In genomic region chr10:92832121-92832520, GRCh38 we compare ENCODE assay signal across 29 cellular contexts.
"Had no signal": no experiment of that assay in that cellular context is flagged by ENCODE, and none has a peak within 500 bp of the region (broad histone marks: within the 10 kb centered on the region; RNA-seq: fewer than 3 reads in every experiment).

No MANE protein-coding gene starts in this region.

- H3K79me2 ChIP-seq: parathyroid adenoma had no signal

- H3K4me1 ChIP-seq: colonic mucosa, parathyroid adenoma, right lobe of liver, suprapubic skin, transverse colon had no signal

- H3K9me3 Mint-ChIP-seq: dendritic cell treated with granulocyte-macrophage colony-stimulating factor and Interleukin-4, amounts not matched to agents 40 ng/mL and 50 ng/mL, for 4 days; endodermal cell; immature natural killer cell; mesothelial cell of epicardium; naive B cell; natural killer cell treated with Interleukin-12 subunit alpha and Interleukin-12 subunit beta and Interleukin-15 and Interleukin-18, amount 100 ng/mL, for 72 hours; stimulated activated naive CD8-positive, alpha-beta T cell treated with anti-CD3 and anti-CD28 coated beads, Interleukin-15, amount 100 ng/mL, for 72 hours had no signal

- H3K4me1 Mint-ChIP-seq: mesothelial cell of epicardium had no signal

- H3K27me3 Mint-ChIP-seq: dendritic cell treated with granulocyte-macrophage colony-stimulating factor and Interleukin-4, amounts not matched to agents 40 ng/mL and 50 ng/mL, for 4 days; naive B cell; natural killer cell treated with Interleukin-12 subunit alpha and Interleukin-12 subunit beta and Interleukin-15 and Interleukin-18, amount 100 ng/mL, for 72 hours; stimulated activated naive CD8-positive, alpha-beta T cell treated with anti-CD3 and anti-CD28 coated beads, Interleukin-15, amount 100 ng/mL, for 72 hours had no signal

- H3K36me3 Mint-ChIP-seq: mesothelial cell of epicardium; naive B cell; natural killer cell treated with Interleukin-12 subunit alpha and Interleukin-12 subunit beta and Interleukin-15 and Interleukin-18, amount 100 ng/mL, for 72 hours had no signal

- H3K27ac ChIP-seq: colonic mucosa, neutrophil, parathyroid adenoma, right lobe of liver, suprapubic skin, transverse colon had no signal

- H2AFZ ChIP-seq: parathyroid adenoma had no signal

- H3K4me3 ChIP-seq: colonic mucosa, mucosa of descending colon, right lobe of liver, transverse colon had no signal

- DNase-seq: colonic mucosa; effector CD8-positive, alpha-beta T cell; endodermal cell; erythroblast; hypothalamus; immature natural killer cell; kidney glomerular epithelial cell; left colon; left ventricle myocardium inferior; mesenchymal stem cell; mucosa of descending colon; naive B cell; right lobe of liver; small intestine; stimulated activated CD4-positive, alpha-beta T cell treated with anti-CD3 and anti-CD28 coated beads, Interleukin-15, amount 100 ng/mL, for 24 hours; stimulated activated CD4-positive, alpha-beta T cell treated with anti-CD3 and anti-CD28 coated beads, Interleukin-2, amount 100 ng/mL, for 48 hours; stimulated activated naive CD4-positive, alpha-beta T cell; stimulated activated naive CD8-positive, alpha-beta T cell treated with anti-CD3 and anti-CD28 coated beads, Interleukin-15, amount 100 ng/mL, for 72 hours; transverse colon had no signal

- H3K36me3 ChIP-seq: colonic mucosa, left ventricle myocardium inferior, neutrophil, right lobe of liver, suprapubic skin, transverse colon had no signal

- H3K4me3 Mint-ChIP-seq: dendritic cell treated with granulocyte-macrophage colony-stimulating factor and Interleukin-4, amounts not matched to agents 40 ng/mL and 50 ng/mL, for 4 days; endodermal cell; mesothelial cell of epicardium; natural killer cell treated with Interleukin-12 subunit alpha and Interleukin-12 subunit beta and Interleukin-15 and Interleukin-18, amount 100 ng/mL, for 72 hours; neural crest cell had no signal

- H3K27ac Mint-ChIP-seq: dendritic cell treated with granulocyte-macrophage colony-stimulating factor and Interleukin-4, amounts not matched to agents 40 ng/mL and 50 ng/mL, for 4 days; endodermal cell; immature natural killer cell; mesothelial cell of epicardium; naive B cell; natural killer cell treated with Interleukin-12 subunit alpha and Interleukin-12 subunit beta and Interleukin-15 and Interleukin-18, amount 100 ng/mL, for 72 hours; progenitor cell of endocrine pancreas; stimulated activated naive CD8-positive, alpha-beta T cell treated with anti-CD3 and anti-CD28 coated beads, Interleukin-15, amount 100 ng/mL, for 72 hours had no signal

- H3K9me3 ChIP-seq: colonic mucosa, left ventricle myocardium inferior, mucosa of descending colon, neutrophil, right lobe of liver, suprapubic skin, transverse colon had no signal

- ATAC-seq: left colon; mucosa of descending colon; natural killer cell treated with Interleukin-12 subunit alpha and Interleukin-12 subunit beta and Interleukin-15 and Interleukin-18, amount 100 ng/mL, for 72 hours; right lobe of liver had no signal

- FAIRE-seq: frontal cortex, small intestine, urothelium cell line had no signal

- H3K9ac ChIP-seq: parathyroid adenoma had no signal

- H3K27me3 ChIP-seq: colonic mucosa, neutrophil, right lobe of liver, suprapubic skin, transverse colon had no signal
